In the genomic region with DNA sequence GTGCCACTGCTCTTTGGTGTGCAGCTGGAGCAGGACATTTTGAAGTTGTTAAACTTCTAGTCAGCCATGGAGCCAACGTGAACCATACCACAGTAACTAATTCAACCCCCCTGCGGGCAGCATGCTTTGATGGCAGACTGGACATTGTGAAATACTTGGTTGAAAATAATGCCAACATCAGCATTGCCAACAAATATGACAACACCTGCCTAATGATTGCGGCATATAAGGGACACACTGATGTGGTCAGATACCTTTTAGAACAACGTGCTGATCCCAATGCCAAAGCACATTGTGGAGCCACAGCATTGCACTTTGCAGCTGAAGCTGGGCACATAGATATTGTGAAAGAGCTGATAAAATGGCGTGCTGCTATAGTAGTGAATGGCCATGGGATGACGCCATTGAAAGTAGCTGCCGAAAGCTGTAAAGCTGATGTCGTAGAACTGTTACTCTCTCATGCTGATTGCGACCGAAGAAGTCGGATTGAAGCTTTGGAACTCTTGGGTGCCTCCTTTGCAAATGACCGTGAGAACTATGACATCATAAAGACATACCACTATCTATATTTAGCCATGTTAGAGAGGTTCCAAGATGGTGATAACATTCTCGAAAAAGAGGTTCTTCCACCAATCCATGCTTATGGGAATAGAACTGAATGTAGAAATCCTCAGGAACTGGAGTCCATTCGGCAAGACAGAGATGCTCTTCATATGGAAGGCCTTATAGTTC, we compare ENCODE assay signal across 25 cellular contexts. TPM values are rescaled to one million over a fixed set of nuclear protein-coding genes. Genes with fewer than 3 reads are reported as not detected.
DNase-seq lines count a peak whose midpoint lies in the region; ATAC-seq and TF ChIP-seq lines count a peak whose summit lies in the region.
"Had no signal": no experiment of that assay in that cellular context is flagged by ENCODE, and none has a peak within 500 bp of the region (broad histone marks: within the 10 kb centered on the region; RNA-seq: fewer than 3 reads in every experiment).

No MANE protein-coding gene starts in this region.

- no peak overlapping the region for H3K4me3 Mint-ChIP-seq in CD8-positive, alpha-beta T cell
- H3K4me3 Mint-ChIP-seq: activated CD8-positive, alpha-beta memory T cell treated with anti-CD3 and anti-CD28 coated beads, Interleukin-2, amount 10 ng/mL, durations not matched to agents 7 days and 5 days; natural killer cell treated with Interleukin-12 subunit alpha and Interleukin-12 subunit beta and Interleukin-15 and Interleukin-18, amount 100 ng/mL, for 72 hours; T-helper 2 cell treated with Interferon-gamma antibody and Interleukin-4, amounts not matched to agents 5 μg/mL and 100 μg/mL, for 36 hours had no signal

- TF ChIP-seq POLR2A in heart left ventricle (IDR thresholded peaks at IDR 0.05): no peak

- H2BK5ac ChIP-seq in trophoblast cell (ENCODE audit: low read depth, low read length, poor library complexity): no peak overlapping the region

- H4K12ac ChIP-seq in trophoblast cell (ENCODE audit: low read depth, low read length): no peak overlapping the region

- H3K14ac ChIP-seq in trophoblast cell (ENCODE audit: low read length): no peak overlapping the region

- no peak for DNase-seq in CD8-positive, alpha-beta T cell
- DNase-seq in MM.1S (no peak), heart left ventricle (no peak), trophoblast cell (no peak), AG08396 (ENCODE audit: low spot score) (no peak)
- DNase-seq in effector memory CD4-positive, alpha-beta T cell: no peak
- DNase-seq: activated CD4-positive, alpha-beta T cell treated with anti-CD3 and anti-CD28 coated beads for 48 hours; activated CD8-positive, alpha-beta memory T cell treated with anti-CD3 and anti-CD28 coated beads, Interleukin-2, amount 10 ng/mL, durations not matched to agents 7 days and 5 days; activated naive CD4-positive, alpha-beta T cell treated with Interleukin-2 at 50 U/mL for 16 hours; amygdala; cortex of kidney; DND-41; esophagus squamous epithelium; NCI-H1436; NCI-H2107; small intestine; stimulated activated CD4-positive, alpha-beta T cell treated with anti-CD3 and anti-CD28 coated beads, Interleukin-2, amount 100 ng/mL, for 24 hours; stomach had no signal

- H2AK5ac ChIP-seq in trophoblast cell (ENCODE audit: low read length): no peak overlapping the region

- H2BK12ac ChIP-seq in trophoblast cell (ENCODE audit: low read length): no peak overlapping the region

- no peak overlapping the region for H3K23ac ChIP-seq in trophoblast cell (ENCODE audit: low read length)

- no peak overlapping the region for H4K8ac ChIP-seq in trophoblast cell (ENCODE audit: low read depth, low read length)

- H2AFZ ChIP-seq in MM.1S (ENCODE audit: low read length) (no peak overlapping the region), trophoblast cell (ENCODE audit: insufficient read depth, low read length, poor library complexity) (no peak overlapping the region)

- POLR2A ChIA-PET in CD8-positive, alpha-beta T cell (lab: Charles Lee): interaction anchor here (2.2 kb wide), 1 partner anchor 12 kb away, joined by 9 read pairs; a partner anchor contains a TSS

- peak overlapping the region; percentile 76 for H3K4me2 ChIP-seq in MM.1S (ENCODE audit: low read depth, low read length)
- H3K4me2 ChIP-seq in trophoblast cell (ENCODE audit: low read length): no peak overlapping the region

- no peaks in the 10 kb centered on the region for H3K27me3 ChIP-seq in CD8-positive, alpha-beta T cell (ENCODE audit: insufficient read depth, low read length)
- no peaks in the 10 kb centered on the region for H3K27me3 ChIP-seq in MM.1S (replicated peaks; ENCODE audit: insufficient read depth, low read length)
- H3K27me3 ChIP-seq in heart left ventricle: no peaks in the 10 kb centered on the region
- H3K27me3 ChIP-seq in trophoblast cell (ENCODE audit: insufficient read depth, low read length): no peaks in the 10 kb centered on the region
- H3K27me3 ChIP-seq in effector memory CD4-positive, alpha-beta T cell (replicated peaks; ENCODE audit: control insufficient read depth, insufficient read depth, low read length, poor library complexity, severe bottlenecking): no peaks in the 10 kb centered on the region
- H3K27me3 ChIP-seq: esophagus squamous epithelium, gastroesophageal sphincter, stomach, tibial nerve had no signal

- ATAC-seq in CD8-positive, alpha-beta T cell: no peak
- ATAC-seq in heart left ventricle (peak; percentile 17 to 68 (median 59)), HG02840 (IDR thresholded peaks at IDR 0.05; ENCODE audit: low FRiP score, unreplicated experiment) (no peak)
- ATAC-seq: activated CD8-positive, alpha-beta memory T cell treated with anti-CD3 and anti-CD28 coated beads, Interleukin-2, amount 10 ng/mL, durations not matched to agents 7 days and 5 days; gastroesophageal sphincter; HCT116; natural killer cell treated with Interleukin-12 subunit alpha and Interleukin-12 subunit beta and Interleukin-15 and Interleukin-18, amount 100 ng/mL, for 72 hours had no signal

- H3K18ac ChIP-seq in trophoblast cell (ENCODE audit: low read length): peak overlapping the region; percentile 58

- 73 to 79% (median 78%) methylated on average over 14 of the region's 14 CpGs for WGBS in heart left ventricle, 4 donors
- no CpG with 5 or more reads among the region's 14 CpGs for WGBS in trophoblast cell (ENCODE audit: extremely low coverage, insufficient coverage, insufficient read length)

- peaks cover 35% of the 10 kb centered on the region for H3K4me1 ChIP-seq in CD8-positive, alpha-beta T cell (ENCODE audit: insufficient read depth, low read length)
- peaks cover 75% of the 10 kb centered on the region for H3K4me1 ChIP-seq in MM.1S (ENCODE audit: low read length)
- H3K4me1 ChIP-seq in heart left ventricle: peaks cover 5 to 94% (median 65%) of the 10 kb centered on the region in 12 donors
- H3K4me1 ChIP-seq in trophoblast cell (ENCODE audit: control insufficient read depth in 1 of 2, insufficient read depth in 2 of 2, low read length in 2 of 2): no peaks in the 10 kb centered on the region
- H3K4me1 ChIP-seq in effector memory CD4-positive, alpha-beta T cell (ENCODE audit: control insufficient read depth, insufficient read depth, low read length, poor library complexity, severe bottlenecking): no peaks in the 10 kb centered on the region

- TF ChIP-seq CTCF in CD8-positive, alpha-beta T cell (IDR thresholded peaks at IDR 0.05): no peak
- TF ChIP-seq CTCF in MM.1S (IDR thresholded peaks at IDR 0.05; ENCODE audit: low read length): no peak
- TF ChIP-seq CTCF in heart left ventricle (IDR thresholded peaks at IDR 0.05): no peak

- H3K9ac ChIP-seq in MM.1S (ENCODE audit: low read length) (no peak overlapping the region), trophoblast cell (ENCODE audit: low read length) (no peak overlapping the region)

- peak overlapping the region; percentile 23 for H3K4ac ChIP-seq in trophoblast cell (ENCODE audit: low read depth, low read length)

- no peak overlapping the region for H4K91ac ChIP-seq in trophoblast cell (ENCODE audit: low read depth, low read length)

- no peak overlapping the region for H3K4me3 ChIP-seq in CD8-positive, alpha-beta T cell (ENCODE audit: low read depth, low read length)
- H3K4me3 ChIP-seq in MM.1S (ENCODE audit: low read length) (no peak overlapping the region), heart left ventricle (no peak overlapping the region), trophoblast cell (ENCODE audit: low read depth, low read length) (no peak overlapping the region)
- no peak overlapping the region for H3K4me3 ChIP-seq in effector memory CD4-positive, alpha-beta T cell (ENCODE audit: insufficient read depth, low read depth, low read length, poor library complexity, severe bottlenecking)
- H3K4me3 ChIP-seq: esophagus squamous epithelium, gastroesophageal sphincter, stomach, tibial nerve had no signal

- H3K9me3 ChIP-seq in CD8-positive, alpha-beta T cell (ENCODE audit: low read length): no peaks in the 10 kb centered on the region
- H3K9me3 ChIP-seq in MM.1S (replicated peaks; ENCODE audit: insufficient read depth, low read length) (no peaks in the 10 kb centered on the region), heart left ventricle (no peaks in the 10 kb centered on the region), trophoblast cell (ENCODE audit: insufficient read depth, low read depth, low read length) (no peaks in the 10 kb centered on the region)
- no peaks in the 10 kb centered on the region for H3K9me3 ChIP-seq in effector memory CD4-positive, alpha-beta T cell (ENCODE audit: control insufficient read depth, low read length)
- H3K9me3 ChIP-seq: esophagus squamous epithelium, gastroesophageal sphincter, stomach, tibial nerve had no signal

- CTCF ChIA-PET in CD8-positive, alpha-beta T cell (lab: Charles Lee): interaction anchor here (0.6 to 3.6 kb wide), 5 partner anchors 9 to 163 kb away, joined by 3 to 17 read pairs (median 4); no protein-coding TSS in a partner anchor

- H3K79me1 ChIP-seq in trophoblast cell (ENCODE audit: low read length): no peaks in the 10 kb centered on the region

- no peaks in the 10 kb centered on the region for H3K9me3 Mint-ChIP-seq in CD8-positive, alpha-beta T cell
- H3K9me3 Mint-ChIP-seq: natural killer cell treated with Interleukin-12 subunit alpha and Interleukin-12 subunit beta and Interleukin-15 and Interleukin-18, amount 100 ng/mL, for 72 hours; T-helper 2 cell treated with Interferon-gamma antibody and Interleukin-4, amounts not matched to agents 5 μg/mL and 100 μg/mL, for 36 hours had no signal

- peaks cover 72% of the 10 kb centered on the region for H3F3A ChIP-seq in MM.1S (ENCODE audit: insufficient read depth, low read length)

- H2BK120ac ChIP-seq in trophoblast cell (ENCODE audit: insufficient read depth, low read length, poor library complexity): no peak overlapping the region

- H3K27me3 Mint-ChIP-seq in CD8-positive, alpha-beta T cell (ENCODE audit: low read depth): no peaks in the 10 kb centered on the region
- H3K27me3 Mint-ChIP-seq: activated CD8-positive, alpha-beta memory T cell treated with anti-CD3 and anti-CD28 coated beads, Interleukin-2, amount 10 ng/mL, durations not matched to agents 7 days and 5 days; natural killer cell treated with Interleukin-12 subunit alpha and Interleukin-12 subunit beta and Interleukin-15 and Interleukin-18, amount 100 ng/mL, for 72 hours had no signal

- H3K79me2 ChIP-seq in MM.1S (ENCODE audit: low read length) (peaks cover 100% of the 10 kb centered on the region), trophoblast cell (ENCODE audit: control insufficient read depth, insufficient read depth, low read length, poor library complexity) (peaks cover 4% of the 10 kb centered on the region)

- H3K27ac ChIP-seq in CD8-positive, alpha-beta T cell (ENCODE audit: low read depth, low read length): no peak overlapping the region
- H3K27ac ChIP-seq in MM.1S (ENCODE audit: low read length): peak overlapping the region; percentile 99; the same call in 1 of the 2 replicates
- peak overlapping the region in 4 of 12 donors; percentile 0 to 65 (median 26) for H3K27ac ChIP-seq in heart left ventricle
- H3K27ac ChIP-seq in trophoblast cell (ENCODE audit: low read depth, low read length): no peak overlapping the region
- H3K27ac ChIP-seq in effector memory CD4-positive, alpha-beta T cell (ENCODE audit: insufficient read depth, low read length, poor library complexity, severe bottlenecking): no peak overlapping the region
- H3K27ac ChIP-seq: C4-2B, stomach, tibial nerve had no signal

- peaks cover 21% of the 10 kb centered on the region for H3K36me3 ChIP-seq in CD8-positive, alpha-beta T cell (ENCODE audit: insufficient read depth, low read length)
- H3K36me3 ChIP-seq in MM.1S (replicated peaks; ENCODE audit: insufficient read depth, low read length): peaks cover 32% of the 10 kb centered on the region
- H3K36me3 ChIP-seq in heart left ventricle: peaks cover 0 to 71% (median 48%) of the 10 kb centered on the region in 9 donors
- peaks cover 9 to 17% of the 10 kb centered on the region in 2 experiments for H3K36me3 ChIP-seq in trophoblast cell (ENCODE audit: control insufficient read depth in 1 of 2, insufficient read depth in 2 of 2, low read length in 2 of 2)
- H3K36me3 ChIP-seq in effector memory CD4-positive, alpha-beta T cell (ENCODE audit: control insufficient read depth, insufficient read depth, low read length): peaks cover 27% of the 10 kb centered on the region

- peaks cover 63% of the 10 kb centered on the region for H3K36me3 Mint-ChIP-seq in CD8-positive, alpha-beta T cell

- intact Hi-C loops in CD8-positive, alpha-beta T cell (cut with DNase I, micrococcal nuclease): loop anchor here in 1 of 2 experiments (10.0 kb wide), 1 partner anchor 875 kb away; a partner anchor contains a TSS
- intact Hi-C loops in heart left ventricle (cut with DNase I): no loop called here

- H3K4me1 Mint-ChIP-seq in CD8-positive, alpha-beta T cell (ENCODE audit: low read depth): peaks cover 85% of the 10 kb centered on the region

- no peaks in the 10 kb centered on the region for H3K9me2 ChIP-seq in MM.1S (replicated peaks; ENCODE audit: insufficient read depth, low read length)

- 0 out of 2 replicates have a peak, but pooled peaks cover 4% of the 10 kb centered on the region for H4K20me1 ChIP-seq in MM.1S (ENCODE audit: insufficient read depth, low read length)

- peak overlapping the region; percentile 57 for H3K27ac Mint-ChIP-seq in CD8-positive, alpha-beta T cell
- H3K27ac Mint-ChIP-seq: activated CD8-positive, alpha-beta memory T cell treated with anti-CD3 and anti-CD28 coated beads, Interleukin-2, amount 10 ng/mL, durations not matched to agents 7 days and 5 days; T-helper 2 cell treated with Interferon-gamma antibody and Interleukin-4, amounts not matched to agents 5 μg/mL and 100 μg/mL, for 36 hours had no signal

RNA-seq across cellular contexts. Expression of a gene that starts 12.2 kb away (rescaled TPM):
- 10 to 100 TPM; 89.7 to 90.6 TPM for total RNA-seq in CD8-positive, alpha-beta T cell
- 10 to 100 TPM; 30.2 to 94.0 (median 61.2) TPM for total RNA-seq in heart left ventricle
- polyA plus RNA-seq in heart left ventricle: 10 to 100 TPM in 1 of 2 donors, 1 to 10 TPM in 1; 9.3 to 52.7 TPM
- polyA plus RNA-seq in trophoblast cell (2013): 26.2 and 26.9 TPM in 2 replicates

Comparison
In these comparisons a context has a peak if more than half of its experiments do, and no peak if none do; other contexts are left out.
1. ATAC-seq: peak in heart left ventricle (4 of 4); none in CD8-positive, alpha-beta T cell (single experiment) and HG02840 (single experiment).